In genomic region chr12:75960086-75960910, GRCh38 we compare ENCODE assay signal across 11 cellular contexts.
DNase-seq lines count a peak whose midpoint lies in the region; ATAC-seq and TF ChIP-seq lines count a peak whose summit lies in the region.
"Had no signal": no experiment of that assay in that cellular context is flagged by ENCODE, and none has a peak within 500 bp of the region (broad histone marks: within the 10 kb centered on the region; RNA-seq: fewer than 3 reads in every experiment).

No MANE protein-coding gene starts in this region.

- H3K27me3 Mint-ChIP-seq in activated T-helper 17 cell treated with anti-CD3 and anti-CD28 coated beads, Interleukin-2, amount 50 U/mL, for 72 hours, result no peaks in the 10 kb centered on the region
- H3K27me3 Mint-ChIP-seq: memory B cell had no signal

- in situ Hi-C loops in brain microvascular endothelial cell (cut with HindIII; ENCODE audit: low pct_ligation_motif_present, low sequenced_read_pairs), result no loop called here

- no peak overlapping the region for H3K4me3 Mint-ChIP-seq in activated T-helper 17 cell treated with anti-CD3 and anti-CD28 coated beads, Interleukin-2, amount 50 U/mL, for 72 hours
- H3K4me3 Mint-ChIP-seq: activated T-helper 1 cell treated with anti-CD3 and anti-CD28 coated beads, Interleukin-12 subunit alpha, Interleukin-12 subunit beta, Interleukin-2, Interleukin-4 antibody, amounts not matched to agents 30 ng/mL and 10 ng/mL and 1 ng/mL, durations not matched to agents 14 hours and 24 hours and 36 hours; memory B cell had no signal

- H3K9me3 Mint-ChIP-seq in activated T-helper 17 cell treated with anti-CD3 and anti-CD28 coated beads, Interleukin-2, amount 50 U/mL, for 72 hours, result no peaks in the 10 kb centered on the region
- H3K9me3 Mint-ChIP-seq: activated T-helper 1 cell treated with anti-CD3 and anti-CD28 coated beads, Interleukin-12 subunit alpha, Interleukin-12 subunit beta, Interleukin-2, Interleukin-4 antibody, amounts not matched to agents 30 ng/mL and 10 ng/mL and 1 ng/mL, durations not matched to agents 14 hours and 24 hours and 36 hours; memory B cell had no signal

- no peaks in the 10 kb centered on the region for H3K36me3 Mint-ChIP-seq in activated T-helper 17 cell treated with anti-CD3 and anti-CD28 coated beads, Interleukin-2, amount 50 U/mL, for 72 hours (ENCODE audit: low read depth)
- H3K36me3 Mint-ChIP-seq: memory B cell had no signal

- no peak overlapping the region for H3K27ac ChIP-seq in brain microvascular endothelial cell

- no peaks in the 10 kb centered on the region for H3K36me3 ChIP-seq in brain microvascular endothelial cell (replicated peaks)

- no peaks in the 10 kb centered on the region for H3K27me3 ChIP-seq in brain microvascular endothelial cell (replicated peaks)

- H3K4me1 Mint-ChIP-seq in activated T-helper 17 cell treated with anti-CD3 and anti-CD28 coated beads, Interleukin-2, amount 50 U/mL, for 72 hours, result peaks cover 6% of the 10 kb centered on the region

- ATAC-seq in HG02678 (IDR thresholded peaks at IDR 0.05; ENCODE audit: unreplicated experiment), result peak; percentile 74
- no peak for ATAC-seq in activated T-helper 17 cell treated with anti-CD3 and anti-CD28 coated beads, Interleukin-2, amount 50 U/mL, for 72 hours (replicated peaks)

- DNase-seq in ELR (ENCODE audit: low read depth), result peak; percentile 24
- DNase-seq in NCI-H526 treated with DMSO at 0.1 percent for 48 hours (lab: John Stamatoyannopoulos, UW), result peak; percentile 28
- DNase-seq in left kidney (ENCODE audit: low read depth, low spot score), result peak; percentile 87
- no peak for DNase-seq in middle frontal gyrus (ENCODE audit: extremely low spot score, low spot score)
- no peak for DNase-seq in occipital lobe (lab: John Stamatoyannopoulos, UW)
- DNase-seq in brain microvascular endothelial cell, result no peak
- DNase-seq: SW 1271 had no signal

- TF ChIP-seq CTCF in brain microvascular endothelial cell (IDR thresholded peaks at IDR 0.05; ENCODE audit: low read depth, low read length, missing control alignments), result no peak

- no peak overlapping the region for H3K27ac Mint-ChIP-seq in activated T-helper 17 cell treated with anti-CD3 and anti-CD28 coated beads, Interleukin-2, amount 50 U/mL, for 72 hours
- H3K27ac Mint-ChIP-seq: memory B cell had no signal

- no peak overlapping the region for H3K4me3 ChIP-seq in brain microvascular endothelial cell (ENCODE audit: low read depth, low read length)

Comparison
In these comparisons a context has a peak if more than half of its experiments do, and no peak if none do; other contexts are left out.
1. DNase-seq: peak in ELR (single experiment), NCI-H526 treated with DMSO at 0.1 percent for 48 hours (single experiment) and left kidney (single experiment); none in middle frontal gyrus (single experiment), occipital lobe (single experiment) and brain microvascular endothelial cell (single experiment).